10 cellular contexts compared by ENCODE assay signal in genomic region chr21:33950425-33951079, GRCh38. TPM values are rescaled to one million over a fixed set of nuclear protein-coding genes. Genes with fewer than 3 reads are reported as not detected.
DNase-seq lines count a peak whose midpoint lies in the region; ATAC-seq and TF ChIP-seq lines count a peak whose summit lies in the region.
"Had no signal": no experiment of that assay in that cellular context is flagged by ENCODE, and none has a peak within 500 bp of the region (broad histone marks: within the 10 kb centered on the region; RNA-seq: fewer than 3 reads in every experiment).

No MANE protein-coding gene starts in this region.

- TF ChIP-seq CTCF in natural killer cell (IDR thresholded peaks at IDR 0.05) (no peak), lower leg skin (IDR thresholded peaks at IDR 0.05) (no peak)

- no peak overlapping the region for H3K4me3 ChIP-seq in lower leg skin (ENCODE audit: low read depth, poor library complexity, severe bottlenecking)
- H3K4me3 ChIP-seq: body of pancreas had no signal

- no peak for ATAC-seq in stimulated activated naive CD8-positive, alpha-beta T cell treated with anti-CD3 and anti-CD28 coated beads, Interleukin-15, Interleukin-2, amounts not matched to agents 100 U/mL and 50 U/mL, for 24 hours
- ATAC-seq in activated CD8-positive, alpha-beta T cell treated with anti-CD3 and anti-CD28 coated beads, Interleukin-2, amount 10 ng/mL, durations not matched to agents 7 days and 5 days = no peak
- ATAC-seq in natural killer cell (no peak), GM19351 (IDR thresholded peaks at IDR 0.05; ENCODE audit: unreplicated experiment) (no peak), GM21360 (IDR thresholded peaks at IDR 0.05; ENCODE audit: unreplicated experiment) (no peak)
- ATAC-seq: body of pancreas had no signal

- H3K4me3 Mint-ChIP-seq in stimulated activated naive CD8-positive, alpha-beta T cell treated with anti-CD3 and anti-CD28 coated beads, Interleukin-15, Interleukin-2, amounts not matched to agents 100 ng/mL and 50 ng/mL, for 24 hours = peak overlapping the region; percentile 81
- H3K4me3 Mint-ChIP-seq in activated CD8-positive, alpha-beta T cell treated with anti-CD3 and anti-CD28 coated beads, Interleukin-2, amount 10 ng/mL, durations not matched to agents 7 days and 5 days = peak overlapping the region; percentile 63
- peak overlapping the region; percentile 79 for H3K4me3 Mint-ChIP-seq in natural killer cell

- WGBS in lower leg skin, 2 donors = 81 to 85% methylated on average over 10 of the region's 10 CpGs

- peaks cover 94% of the 10 kb centered on the region for H3K4me1 Mint-ChIP-seq in stimulated activated naive CD8-positive, alpha-beta T cell treated with anti-CD3 and anti-CD28 coated beads, Interleukin-15, Interleukin-2, amounts not matched to agents 100 ng/mL and 50 ng/mL, for 24 hours (ENCODE audit: low read depth)
- peaks cover 79% of the 10 kb centered on the region for H3K4me1 Mint-ChIP-seq in activated CD8-positive, alpha-beta T cell treated with anti-CD3 and anti-CD28 coated beads, Interleukin-2, amount 10 ng/mL, durations not matched to agents 7 days and 5 days (ENCODE audit: low read depth)
- peaks cover 63 to 82% of the 10 kb centered on the region in 2 donors for H3K4me1 Mint-ChIP-seq in natural killer cell

- CTCF ChIA-PET in activated CD8-positive, alpha-beta T cell treated with anti-CD3 and anti-CD28 coated beads, Interleukin-2, amount 10 ng/mL, durations not matched to agents 7 days and 5 days (lab: Charles Lee) = interaction anchor here (0.6 to 5.3 kb wide), 8 partner anchors 10 to 398 kb away, joined by 3 to 49 read pairs (median 12); partner anchors contain the start of genes MRPS6 and SLC5A3

- POLR2A ChIA-PET in activated CD8-positive, alpha-beta T cell treated with anti-CD3 and anti-CD28 coated beads, Interleukin-2, amount 10 ng/mL, durations not matched to agents 7 days and 5 days (lab: Charles Lee) = interaction anchor here (0.7 to 4.1 kb wide), 10 partner anchors 9 to 136 kb away, joined by 3 to 224 read pairs (median 19); partner anchors contain the start of genes MRPS6 and SLC5A3

- H3K27ac Mint-ChIP-seq in stimulated activated naive CD8-positive, alpha-beta T cell treated with anti-CD3 and anti-CD28 coated beads, Interleukin-15, Interleukin-2, amounts not matched to agents 100 ng/mL and 50 ng/mL, for 24 hours = peak overlapping the region; percentile 100
- H3K27ac Mint-ChIP-seq in activated CD8-positive, alpha-beta T cell treated with anti-CD3 and anti-CD28 coated beads, Interleukin-2, amount 10 ng/mL, durations not matched to agents 7 days and 5 days = peak overlapping the region; percentile 98
- peak overlapping the region; percentile 96 to 99 for H3K27ac Mint-ChIP-seq in natural killer cell

- H3K27me3 Mint-ChIP-seq in stimulated activated naive CD8-positive, alpha-beta T cell treated with anti-CD3 and anti-CD28 coated beads, Interleukin-15, Interleukin-2, amounts not matched to agents 100 ng/mL and 50 ng/mL, for 24 hours = peaks cover 4% of the 10 kb centered on the region
- H3K27me3 Mint-ChIP-seq in activated CD8-positive, alpha-beta T cell treated with anti-CD3 and anti-CD28 coated beads, Interleukin-2, amount 10 ng/mL, durations not matched to agents 7 days and 5 days (ENCODE audit: low read depth) = no peaks in the 10 kb centered on the region
- no peaks in the 10 kb centered on the region for H3K27me3 Mint-ChIP-seq in natural killer cell (ENCODE audit: low read depth in 2 of 2)

- peaks cover 8% of the 10 kb centered on the region for H3K36me3 Mint-ChIP-seq in stimulated activated naive CD8-positive, alpha-beta T cell treated with anti-CD3 and anti-CD28 coated beads, Interleukin-15, Interleukin-2, amounts not matched to agents 100 ng/mL and 50 ng/mL, for 24 hours (ENCODE audit: low read depth)
- peaks cover 63% of the 10 kb centered on the region for H3K36me3 Mint-ChIP-seq in activated CD8-positive, alpha-beta T cell treated with anti-CD3 and anti-CD28 coated beads, Interleukin-2, amount 10 ng/mL, durations not matched to agents 7 days and 5 days (ENCODE audit: low read depth)
- H3K36me3 Mint-ChIP-seq in natural killer cell = no peaks in the 10 kb centered on the region

- intact Hi-C loops in natural killer cell (cut with micrococcal nuclease) (no loop called here), lower leg skin (cut with DNase I; ENCODE audit: low total_unique reads) (no loop called here)

- no peak for TF ChIP-seq POLR2A in lower leg skin (IDR thresholded peaks at IDR 0.05)

- H3K9me3 Mint-ChIP-seq in stimulated activated naive CD8-positive, alpha-beta T cell treated with anti-CD3 and anti-CD28 coated beads, Interleukin-15, Interleukin-2, amounts not matched to agents 100 ng/mL and 50 ng/mL, for 24 hours = no peaks in the 10 kb centered on the region
- H3K9me3 Mint-ChIP-seq in activated CD8-positive, alpha-beta T cell treated with anti-CD3 and anti-CD28 coated beads, Interleukin-2, amount 10 ng/mL, durations not matched to agents 7 days and 5 days (ENCODE audit: insufficient read depth) = peaks cover 5% of the 10 kb centered on the region
- H3K9me3 Mint-ChIP-seq in natural killer cell = no peaks in the 10 kb centered on the region

- DNase-seq in stimulated activated naive CD8-positive, alpha-beta T cell treated with anti-CD3 and anti-CD28 coated beads, Interleukin-15, Interleukin-2, amounts not matched to agents 100 U/mL and 50 U/mL, for 24 hours = no peak
- DNase-seq in activated CD8-positive, alpha-beta T cell treated with anti-CD3 and anti-CD28 coated beads, Interleukin-2, amount 10 ng/mL, durations not matched to agents 7 days and 5 days = peak; percentile 37
- DNase-seq in natural killer cell (peak; percentile 23), lower leg skin (ENCODE audit: low spot score in 2 of 2) (no peak), SHP77 treated with DMSO at 0.1 percent for 48 hours (lab: John Stamatoyannopoulos, UW) (no peak)
- DNase-seq: body of pancreas, GDM1 had no signal

RNA-seq across cellular contexts. Expression of gene ATP5PO, which starts 34.9 kb away (rescaled TPM):
- 100 to 1,000 TPM; 229 to 231 TPM for total RNA-seq in activated CD8-positive, alpha-beta T cell treated with anti-CD3 and anti-CD28 coated beads, Interleukin-2, amount 10 ng/mL, durations not matched to agents 7 days and 5 days
- total RNA-seq in natural killer cell (10 to 100 TPM; 80.4 to 95.4 (median 94.9) TPM), lower leg skin (100 to 1,000 TPM; 115 to 162 (median 139) TPM)

Comparison
In these comparisons a context has a peak if more than half of its experiments do, and no peak if none do; other contexts are left out.
1. DNase-seq: peak in activated CD8-positive, alpha-beta T cell treated with anti-CD3 and anti-CD28 coated beads, Interleukin-2, amount 10 ng/mL, durations not matched to agents 7 days and 5 days (single experiment) and natural killer cell (single experiment); none in stimulated activated naive CD8-positive, alpha-beta T cell treated with anti-CD3 and anti-CD28 coated beads, Interleukin-15, Interleukin-2, amounts not matched to agents 100 U/mL and 50 U/mL, for 24 hours (single experiment), lower leg skin (0 of 2) and SHP77 treated with DMSO at 0.1 percent for 48 hours (single experiment).
2. Peak in every context shown above with its lines, with median percentiles within 50 percentile points of each other: H3K27ac Mint-ChIP-seq and H3K4me3 Mint-ChIP-seq.